28 cellular contexts compared by ENCODE assay signal in the genomic region with DNA sequence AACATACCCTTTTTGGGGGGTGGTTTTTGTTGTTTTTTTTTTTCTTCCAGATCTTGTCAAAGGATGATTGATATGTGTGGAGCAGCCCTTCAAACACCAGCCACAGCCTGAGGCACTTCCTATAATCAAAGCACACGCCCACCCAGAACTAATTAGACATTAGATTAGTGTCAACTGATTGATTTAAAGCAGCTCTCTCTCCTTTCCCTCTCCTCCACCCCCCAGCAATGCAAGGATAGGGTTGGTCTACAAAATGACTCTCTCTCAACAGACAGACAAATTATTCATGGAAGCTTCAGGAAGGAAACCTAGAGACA.
DNase-seq lines count a peak whose midpoint lies in the region; ATAC-seq and TF ChIP-seq lines count a peak whose summit lies in the region.
"Had no signal": no experiment of that assay in that cellular context is flagged by ENCODE, and none has a peak within 500 bp of the region (broad histone marks: within the 10 kb centered on the region; RNA-seq: fewer than 3 reads in every experiment).

No MANE protein-coding gene starts in this region.

- H3K36me3 ChIP-seq in mesodermal cell (ENCODE audit: control insufficient read depth, insufficient read depth, low read length) (no peaks in the 10 kb centered on the region), right lobe of liver (no peaks in the 10 kb centered on the region)
- H3K36me3 ChIP-seq: adrenal gland, gastroesophageal sphincter, left lung, tibial nerve had no signal

- ATAC-seq in HG02885 (IDR thresholded peaks at IDR 0.05; ENCODE audit: poor library complexity, unreplicated experiment) (no peak), right lobe of liver (no peak)
- ATAC-seq: gastroesophageal sphincter; left lung; PC-3; stimulated activated naive CD8-positive, alpha-beta T cell treated with anti-CD3 and anti-CD28 coated beads, Interleukin-15, amount 100 ng/mL, for 72 hours had no signal

- H3K4me1 Mint-ChIP-seq in glutamatergic neuron (ENCODE audit: low read depth, unreplicated experiment) = no peaks in the 10 kb centered on the region
- H3K4me1 Mint-ChIP-seq: activated B cell treated with CpG ODN at 0.5 μM for 24 hours; CD4-positive, alpha-beta memory T cell; immature natural killer cell; naive B cell; stimulated activated naive CD8-positive, alpha-beta T cell treated with anti-CD3 and anti-CD28 coated beads, Interleukin-15, amount 100 ng/mL, for 72 hours had no signal

- TF ChIP-seq POLR2A in right lobe of liver (IDR thresholded peaks at IDR 0.05) = no peak

- TF ChIP-seq CTCF in glutamatergic neuron (IDR thresholded peaks at IDR 0.05; ENCODE audit: partially characterized antibody, unreplicated experiment) (no peak), right lobe of liver (IDR thresholded peaks at IDR 0.05) (no peak)

- H3K9me3 ChIP-seq in mesodermal cell (ENCODE audit: control insufficient read depth, low read length) = no peaks in the 10 kb centered on the region
- H3K9me3 ChIP-seq in right lobe of liver = no peaks in the 10 kb centered on the region
- H3K9me3 ChIP-seq: adrenal gland, gastroesophageal sphincter, left lung, tibial nerve had no signal

- no peak overlapping the region for H3K4me3 Mint-ChIP-seq in glutamatergic neuron (ENCODE audit: unreplicated experiment)
- H3K4me3 Mint-ChIP-seq: activated B cell treated with CpG ODN at 0.5 μM for 24 hours; CD4-positive, alpha-beta memory T cell; immature natural killer cell; naive B cell; stimulated activated naive CD8-positive, alpha-beta T cell treated with anti-CD3 and anti-CD28 coated beads, Interleukin-15, amount 100 ng/mL, for 72 hours had no signal

- H3K27ac ChIP-seq in mesodermal cell (ENCODE audit: low read depth, low read length, severe bottlenecking) (peak overlapping the region; percentile 46), right lobe of liver (no peak overlapping the region)
- H3K27ac ChIP-seq: adrenal gland, dorsolateral prefrontal cortex, gastroesophageal sphincter, left lung, skin epidermis, tibial nerve had no signal

- H3K27me3 ChIP-seq in right lobe of liver = no peaks in the 10 kb centered on the region
- H3K27me3 ChIP-seq: adrenal gland, dorsolateral prefrontal cortex, gastroesophageal sphincter, left lung, tibial nerve had no signal

- intact Hi-C loops in right lobe of liver (cut with DNase I) = no loop called here

- DNase-seq in NCI-H2081 (lab: John Stamatoyannopoulos, UW) (peak; percentile 17 to 39), NCI-H2081 treated with DMSO at 0.1 percent for 48 hours (lab: John Stamatoyannopoulos, UW) (no peak), NCI-H1417 treated with DMSO at 0.1 percent for 48 hours (lab: John Stamatoyannopoulos, UW) (peak; percentile 76), RPMI7951 (ENCODE audit: low read depth) (peak; percentile 40), glutamatergic neuron (no peak), right lobe of liver (no peak)
- DNase-seq: activated B cell treated with CpG ODN at 0.5 μM for 24 hours; activated CD4-positive, alpha-beta T cell treated with anti-CD3 and anti-CD28 coated beads, Interleukin-2, amount 50 U/mL, for 4 hours; activated naive CD4-positive, alpha-beta T cell treated with Interleukin-2 at 50 U/mL for 16 hours; adrenal gland; CD4-positive, alpha-beta memory T cell; DMS153; dorsolateral prefrontal cortex; immature natural killer cell; left lung; naive B cell; NCI-H1092; NCI-H345; NK-92 treated with Interleukin-12 subunit alpha and Interleukin-12 subunit beta, amount 100 ng/mL, for 24 hours; PC-3; SHP77; stimulated activated naive CD8-positive, alpha-beta T cell treated with anti-CD3 and anti-CD28 coated beads, Interleukin-15, amount 100 ng/mL, for 72 hours had no signal

- H3K9me3 Mint-ChIP-seq in glutamatergic neuron (ENCODE audit: unreplicated experiment) = no peaks in the 10 kb centered on the region
- H3K9me3 Mint-ChIP-seq: CD4-positive, alpha-beta memory T cell; stimulated activated naive CD8-positive, alpha-beta T cell treated with anti-CD3 and anti-CD28 coated beads, Interleukin-15, amount 100 ng/mL, for 72 hours had no signal

- no peaks in the 10 kb centered on the region for H3K27me3 Mint-ChIP-seq in glutamatergic neuron (ENCODE audit: unreplicated experiment)
- H3K27me3 Mint-ChIP-seq: activated B cell treated with CpG ODN at 0.5 μM for 24 hours; brain; CD4-positive, alpha-beta memory T cell; naive B cell; stimulated activated naive CD8-positive, alpha-beta T cell treated with anti-CD3 and anti-CD28 coated beads, Interleukin-15, amount 100 ng/mL, for 72 hours had no signal

- H3K27ac Mint-ChIP-seq in glutamatergic neuron (ENCODE audit: unreplicated experiment) = no peak overlapping the region
- H3K27ac Mint-ChIP-seq: activated B cell treated with CpG ODN at 0.5 μM for 24 hours; CD4-positive, alpha-beta memory T cell; immature natural killer cell; naive B cell; stimulated activated naive CD8-positive, alpha-beta T cell treated with anti-CD3 and anti-CD28 coated beads, Interleukin-15, amount 100 ng/mL, for 72 hours had no signal

- H3K4me1 ChIP-seq in mesodermal cell (ENCODE audit: control insufficient read depth, insufficient read depth, low read length, poor library complexity, severe bottlenecking) (peaks cover 18% of the 10 kb centered on the region), right lobe of liver (no peaks in the 10 kb centered on the region)
- H3K4me1 ChIP-seq: adrenal gland, gastroesophageal sphincter, left lung had no signal

- no CpG with 5 or more reads among the region's 1 CpG for WGBS in mesodermal cell (ENCODE audit: insufficient coverage in 2 of 2), 2 experiments
- 55% methylated on average over 1 of the region's 1 CpG for WGBS in right lobe of liver (ENCODE audit: insufficient coverage, low coverage, low lambda C conversion rate, missing lambda C conversion rate)

- no peaks in the 10 kb centered on the region for H3K36me3 Mint-ChIP-seq in glutamatergic neuron (ENCODE audit: unreplicated experiment)
- H3K36me3 Mint-ChIP-seq: CD4-positive, alpha-beta memory T cell; immature natural killer cell; naive B cell had no signal

- H3K4me3 ChIP-seq in mesodermal cell (ENCODE audit: extremely low read depth, insufficient read depth, low read length, poor library complexity, severe bottlenecking) (no peak overlapping the region), right lobe of liver (no peak overlapping the region)
- H3K4me3 ChIP-seq: adrenal gland, dorsolateral prefrontal cortex, gastroesophageal sphincter, left lung, skin epidermis, tibial nerve had no signal

Comparison
In these comparisons a context has a peak if more than half of its experiments do, and no peak if none do; other contexts are left out.
1. DNase-seq: peak in NCI-H2081 (2 of 2), NCI-H1417 treated with DMSO at 0.1 percent for 48 hours (single experiment) and RPMI7951 (single experiment); none in NCI-H2081 treated with DMSO at 0.1 percent for 48 hours (single experiment), glutamatergic neuron (single experiment) and right lobe of liver (0 of 3).